In genomic region chr11:113773092-113773415, GRCh38 we compare ENCODE assay signal across 8 cellular contexts. TPM values are rescaled to one million over a fixed set of nuclear protein-coding genes. Genes with fewer than 3 reads are reported as not detected.
DNase-seq lines count a peak whose midpoint lies in the region; ATAC-seq and TF ChIP-seq lines count a peak whose summit lies in the region.

No MANE protein-coding gene starts in this region.

- peak overlapping the region; percentile 82 for H3K4me2 ChIP-seq in hepatocyte

- peak overlapping the region; percentile 69 for H2AFZ ChIP-seq in hepatocyte

- no peaks in the 10 kb centered on the region for H3K9me3 ChIP-seq in hepatocyte (ENCODE audit: low read depth)
- no peaks in the 10 kb centered on the region for H3K9me3 ChIP-seq in skeletal muscle tissue (ENCODE audit: control insufficient read depth in 3 of 3, low read length in 3 of 3)

- peaks cover 40% of the 10 kb centered on the region for H3K79me2 ChIP-seq in hepatocyte

- H3K9me2 ChIP-seq in hepatocyte (replicated peaks; ENCODE audit: insufficient read depth), result no peaks in the 10 kb centered on the region

- peak overlapping the region; percentile 95 to 99 (median 97) for H3K9ac ChIP-seq in skeletal muscle tissue (ENCODE audit: low read depth in 1 of 3, low read length in 3 of 3)

- H3K4me3 Mint-ChIP-seq in activated T-helper 17 cell treated with anti-CD3 and anti-CD28 coated beads, Interleukin-2, amount 50 U/mL, for 72 hours, result peak overlapping the region; percentile 99

- H3K4me1 ChIP-seq in hepatocyte (ENCODE audit: insufficient read depth) (peaks cover 9% of the 10 kb centered on the region), skeletal muscle tissue (ENCODE audit: control insufficient read depth in 3 of 3, insufficient read depth in 3 of 3, low read length in 3 of 3) (peaks cover 10 to 11% (median 10%) of the 10 kb centered on the region in 3 donors)

- H3K9me3 Mint-ChIP-seq in activated T-helper 17 cell treated with anti-CD3 and anti-CD28 coated beads, Interleukin-2, amount 50 U/mL, for 72 hours, result no peaks in the 10 kb centered on the region

- H3K36me3 Mint-ChIP-seq in activated T-helper 17 cell treated with anti-CD3 and anti-CD28 coated beads, Interleukin-2, amount 50 U/mL, for 72 hours (ENCODE audit: low read depth), result peaks cover 46% of the 10 kb centered on the region

- peak; percentile 21 for ATAC-seq in activated T-helper 17 cell treated with anti-CD3 and anti-CD28 coated beads, Interleukin-2, amount 50 U/mL, for 72 hours (replicated peaks)
- no peak for ATAC-seq in HG03439 (IDR thresholded peaks at IDR 0.05; ENCODE audit: unreplicated experiment)

- H3K36me3 ChIP-seq in hepatocyte (replicated peaks; ENCODE audit: insufficient read depth, low read depth) (no peaks in the 10 kb centered on the region), skeletal muscle tissue (ENCODE audit: control insufficient read depth in 3 of 3, insufficient read depth in 3 of 3, low read length in 3 of 3) (peaks cover 0 to 14% (median 9%) of the 10 kb centered on the region in 3 donors)

- 1% methylated on average over 6 of the region's 10 CpGs for WGBS in hepatocyte (ENCODE audit: low lambda C conversion rate, missing lambda C conversion rate)

- H3K27me3 ChIP-seq in hepatocyte, result no peaks in the 10 kb centered on the region
- H3K27me3 ChIP-seq in skeletal muscle tissue (ENCODE audit: control insufficient read depth in 3 of 3, insufficient read depth in 3 of 3, low read length in 3 of 3), result no peaks in the 10 kb centered on the region

- no peak for TF ChIP-seq CTCF in hepatocyte (IDR thresholded peaks at IDR 0.05; ENCODE audit: poor library complexity)

- peak overlapping the region; percentile 99 for H3K27ac Mint-ChIP-seq in activated T-helper 17 cell treated with anti-CD3 and anti-CD28 coated beads, Interleukin-2, amount 50 U/mL, for 72 hours

- peaks cover 7% of the 10 kb centered on the region for H3K4me1 Mint-ChIP-seq in activated T-helper 17 cell treated with anti-CD3 and anti-CD28 coated beads, Interleukin-2, amount 50 U/mL, for 72 hours

- peak; percentile 46 for DNase-seq in EH (ENCODE audit: low read depth)
- peak; percentile 33 for DNase-seq in HK-2 (ENCODE audit: unreplicated experiment)
- peak; percentile 52 for DNase-seq in hepatocyte (ENCODE audit: low spot score)
- no peak for DNase-seq in middle frontal gyrus (ENCODE audit: extremely low spot score, low spot score)
- DNase-seq in activated CD8-positive, alpha-beta memory T cell treated with anti-CD3 and anti-CD28 coated beads, Interleukin-2, amount 50 U/mL, for 4 hours, result no peak

- H3K27ac ChIP-seq in hepatocyte, result peak overlapping the region; percentile 87
- H3K27ac ChIP-seq in skeletal muscle tissue (ENCODE audit: low read depth, low read length), result peak overlapping the region; percentile 90

- no peaks in the 10 kb centered on the region for H4K20me1 ChIP-seq in hepatocyte (ENCODE audit: insufficient read depth, poor library complexity, severe bottlenecking)

- peaks cover 5% of the 10 kb centered on the region for H3K27me3 Mint-ChIP-seq in activated T-helper 17 cell treated with anti-CD3 and anti-CD28 coated beads, Interleukin-2, amount 50 U/mL, for 72 hours

- H3K4me3 ChIP-seq in hepatocyte (peak overlapping the region; percentile 74), skeletal muscle tissue (ENCODE audit: low read length in 3 of 3) (peak overlapping the region; percentile 93 to 98 (median 96))

RNA-seq across cellular contexts. Expression of gene ZW10, which starts 0.4 kb away (rescaled TPM):
- 10 to 100 TPM; 17.0 to 24.8 TPM for total RNA-seq in activated T-helper 17 cell treated with anti-CD3 and anti-CD28 coated beads, Interleukin-2, amount 50 U/mL, for 72 hours
- total RNA-seq in hepatocyte (19.5 and 22.3 TPM in 2 replicates), skeletal muscle tissue (19.3 TPM)
- polyA plus RNA-seq in hepatocyte, result 12.7 and 15.4 TPM in 2 replicates

RNA-seq across cellular contexts. Expression of gene CLDN25, which starts 6.5 kb away (rescaled TPM):
- not detected for total RNA-seq in activated T-helper 17 cell treated with anti-CD3 and anti-CD28 coated beads, Interleukin-2, amount 50 U/mL, for 72 hours
- total RNA-seq in hepatocyte (not detected in 2 replicates), skeletal muscle tissue (0.52 TPM)
- not detected in 2 replicates for polyA plus RNA-seq in hepatocyte

Comparison
In these comparisons a context has a peak if more than half of its experiments do, and no peak if none do; other contexts are left out.
1. DNase-seq: peak in EH (single experiment), HK-2 (single experiment) and hepatocyte (single experiment); none in middle frontal gyrus (single experiment) and activated CD8-positive, alpha-beta memory T cell treated with anti-CD3 and anti-CD28 coated beads, Interleukin-2, amount 50 U/mL, for 4 hours (single experiment).